In genomic region chr6:39312912-39313525, GRCh38 we compare ENCODE assay signal across 13 cellular contexts. TPM values are rescaled to one million over a fixed set of nuclear protein-coding genes. Genes with fewer than 3 reads are reported as not detected.
DNase-seq lines count a peak whose midpoint lies in the region; ATAC-seq, FAIRE-seq and TF ChIP-seq lines count a peak whose summit lies in the region.
"Had no signal": no experiment of that assay in that cellular context is flagged by ENCODE, and none has a peak within 500 bp of the region (broad histone marks: within the 10 kb centered on the region; RNA-seq: fewer than 3 reads in every experiment).

No MANE protein-coding gene starts in this region.

- H3K4me3 ChIP-seq in endodermal cell (ENCODE audit: low read length), result peak overlapping the region; percentile 74
- peak overlapping the region; percentile 18 to 47 for H3K4me3 ChIP-seq in muscle layer of duodenum (ENCODE audit: low read depth in 1 of 2, low read length in 2 of 2)
- peak overlapping the region; percentile 21 to 46 (median 40) for H3K4me3 ChIP-seq in upper lobe of left lung

- no peak for ATAC-seq in activated T-cell treated with anti-CD3 and anti-CD28 coated beads, Interleukin-2, amount 50 U/mL, for 72 hours (replicated peaks in 1 of 2)
- ATAC-seq in upper lobe of left lung (ENCODE audit: low FRiP score in 2 of 2), result no peak

- peaks cover 64% of the 10 kb centered on the region for H3K27me3 Mint-ChIP-seq in activated T-cell treated with anti-CD3 and anti-CD28 coated beads, Interleukin-2, amount 50 U/mL, for 24 hours
- peaks cover 36% of the 10 kb centered on the region for H3K27me3 Mint-ChIP-seq in activated T-cell treated with anti-CD3 and anti-CD28 coated beads, Interleukin-2, amount 50 U/mL, for 72 hours (ENCODE audit: low read depth)
- peaks cover 79% of the 10 kb centered on the region for H3K27me3 Mint-ChIP-seq in endodermal cell (ENCODE audit: insufficient read depth)

- TF ChIP-seq CTCF in endodermal cell (conservative IDR thresholded peaks at IDR 0.05) (no peak), upper lobe of left lung (IDR thresholded peaks at IDR 0.05) (no peak)

- H3K4me3 Mint-ChIP-seq in activated T-cell treated with anti-CD3 and anti-CD28 coated beads, Interleukin-2, amount 50 U/mL, for 24 hours, result peak overlapping the region; percentile 19
- peak overlapping the region in 1 of 2 donors; percentile 60 for H3K4me3 Mint-ChIP-seq in activated T-cell treated with anti-CD3 and anti-CD28 coated beads, Interleukin-2, amount 50 U/mL, for 72 hours
- H3K4me3 Mint-ChIP-seq in endodermal cell, result peak overlapping the region; percentile 54

- no peak for FAIRE-seq in HTR-8/SVneo (lab: Jason Lieb, UNC)

- TF ChIP-seq POLR2A in upper lobe of left lung (IDR thresholded peaks at IDR 0.05), result no peak

- WGBS in endodermal cell (ENCODE audit: insufficient coverage in 1 of 2, insufficient read length in 1 of 2), 2 experiments, result 41 to 69% methylated on average over 7 to 45 of the region's 45 CpGs
- 14 to 23% methylated on average over 39 to 40 of the region's 45 CpGs for WGBS in upper lobe of left lung, 2 donors

- no peak for DNase-seq in activated T-cell treated with anti-CD3 and anti-CD28 coated beads, Interleukin-2, amount 50 U/mL, for 24 hours
- DNase-seq in activated T-cell treated with anti-CD3 and anti-CD28 coated beads, Interleukin-2, amount 50 U/mL, for 72 hours, result no peak
- DNase-seq in endodermal cell, result no peak
- DNase-seq in upper lobe of left lung, result peak in 1 of 2 donors; percentile 86
- no peak for DNase-seq in activated gamma-delta T cell treated with Interleukin-2 at 50 U/mL for 16 hours
- DNase-seq in HTR-8/SVneo (ENCODE audit: insufficient read length, low spot score), result no peak
- no peak for DNase-seq in cortex of kidney (lab: John Stamatoyannopoulos, UW)
- DNase-seq: NCI-H2081, RPMI8226 had no signal

- H3K9me3 ChIP-seq in endodermal cell (ENCODE audit: control insufficient read depth, low read length) (no peaks in the 10 kb centered on the region), muscle layer of duodenum (ENCODE audit: control insufficient read depth in 1 of 2, low read length in 2 of 2) (no peaks in the 10 kb centered on the region), upper lobe of left lung (no peaks in the 10 kb centered on the region)

- H3K27ac Mint-ChIP-seq in activated T-cell treated with anti-CD3 and anti-CD28 coated beads, Interleukin-2, amount 50 U/mL, for 24 hours, result no peak overlapping the region
- no peak overlapping the region for H3K27ac Mint-ChIP-seq in activated T-cell treated with anti-CD3 and anti-CD28 coated beads, Interleukin-2, amount 50 U/mL, for 72 hours
- no peak overlapping the region for H3K27ac Mint-ChIP-seq in endodermal cell

- no peak overlapping the region for H3K9ac ChIP-seq in endodermal cell (ENCODE audit: extremely low read depth, low read length, poor library complexity, severe bottlenecking)

- no peak overlapping the region for H3K27ac ChIP-seq in endodermal cell (ENCODE audit: low read depth, low read length)
- no peak overlapping the region for H3K27ac ChIP-seq in muscle layer of duodenum (ENCODE audit: low read length)
- H3K27ac ChIP-seq in upper lobe of left lung, result peak overlapping the region in 3 of 4 donors; percentile 9 to 43 (median 41)

- H3K36me3 Mint-ChIP-seq in activated T-cell treated with anti-CD3 and anti-CD28 coated beads, Interleukin-2, amount 50 U/mL, for 24 hours (ENCODE audit: low read depth), result no peaks in the 10 kb centered on the region
- no peaks in the 10 kb centered on the region for H3K36me3 Mint-ChIP-seq in activated T-cell treated with anti-CD3 and anti-CD28 coated beads, Interleukin-2, amount 50 U/mL, for 72 hours (ENCODE audit: insufficient read depth in 2 of 2)
- no peaks in the 10 kb centered on the region for H3K36me3 Mint-ChIP-seq in endodermal cell (ENCODE audit: low read depth)

- H3K36me3 ChIP-seq in endodermal cell (ENCODE audit: control insufficient read depth, insufficient read depth, low read length) (no peaks in the 10 kb centered on the region), muscle layer of duodenum (ENCODE audit: control insufficient read depth in 1 of 2, insufficient read depth in 2 of 2, low read length in 2 of 2) (no peaks in the 10 kb centered on the region), upper lobe of left lung (no peaks in the 10 kb centered on the region)

- peaks cover 4% of the 10 kb centered on the region for H3K4me1 Mint-ChIP-seq in activated T-cell treated with anti-CD3 and anti-CD28 coated beads, Interleukin-2, amount 50 U/mL, for 24 hours (ENCODE audit: low read depth)
- no peaks in the 10 kb centered on the region for H3K4me1 Mint-ChIP-seq in activated T-cell treated with anti-CD3 and anti-CD28 coated beads, Interleukin-2, amount 50 U/mL, for 72 hours (ENCODE audit: low read depth)
- H3K4me1 Mint-ChIP-seq in endodermal cell, result peaks cover 2% of the 10 kb centered on the region

- TF ChIP-seq EP300 in upper lobe of left lung (IDR thresholded peaks at IDR 0.05), result no peak

- H3K27me3 ChIP-seq in endodermal cell (ENCODE audit: control insufficient read depth, insufficient read depth, low read length, poor library complexity, severe bottlenecking), result peaks cover 79% of the 10 kb centered on the region
- H3K27me3 ChIP-seq in muscle layer of duodenum (ENCODE audit: low read depth, low read length), result peaks cover 23% of the 10 kb centered on the region
- peaks cover 0 to 24% (median 9%) of the 10 kb centered on the region in 4 donors for H3K27me3 ChIP-seq in upper lobe of left lung

- no peaks in the 10 kb centered on the region for H3K9me3 Mint-ChIP-seq in activated T-cell treated with anti-CD3 and anti-CD28 coated beads, Interleukin-2, amount 50 U/mL, for 24 hours
- no peaks in the 10 kb centered on the region for H3K9me3 Mint-ChIP-seq in activated T-cell treated with anti-CD3 and anti-CD28 coated beads, Interleukin-2, amount 50 U/mL, for 72 hours
- H3K9me3 Mint-ChIP-seq in endodermal cell, result no peaks in the 10 kb centered on the region

- H3K4me1 ChIP-seq in endodermal cell (ENCODE audit: control insufficient read depth, insufficient read depth, low read length) (no peaks in the 10 kb centered on the region), muscle layer of duodenum (ENCODE audit: control insufficient read depth in 1 of 2, insufficient read depth in 2 of 2, low read length in 2 of 2) (peaks cover 0 to 17% of the 10 kb centered on the region in 2 donors), upper lobe of left lung (peaks cover 11 to 25% (median 21%) of the 10 kb centered on the region in 4 donors)

RNA-seq across cellular contexts. Expression of gene KCNK17, which starts 1.2 kb away (rescaled TPM):
- not detected for total RNA-seq in activated T-cell treated with anti-CD3 and anti-CD28 coated beads, Interleukin-2, amount 50 U/mL, for 72 hours
- total RNA-seq in endodermal cell (under 1 TPM in 1 of 2 donors, not detected in 1; 0.37 TPM), upper lobe of left lung (1 to 10 TPM in 5 of 6 donors, under 1 TPM in 1; 0.61 to 7.7 (median 2.8) TPM)
- polyA plus RNA-seq in endodermal cell (2013, experiment 1 of 2), result 0.14 TPM
- polyA plus RNA-seq in endodermal cell (2013, experiment 2 of 2), result not detected
- total RNA-seq: bronchial epithelial cell, renal cortical epithelial cell had no signal

RNA-seq across cellular contexts. Expression of gene KCNK16, which starts 9.5 kb away (rescaled TPM):
- total RNA-seq in activated T-cell treated with anti-CD3 and anti-CD28 coated beads, Interleukin-2, amount 50 U/mL, for 72 hours, result not detected
- total RNA-seq in endodermal cell (not detected), upper lobe of left lung (not detected)
- polyA plus RNA-seq in endodermal cell (2013, experiment 1 of 2), result not detected
- polyA plus RNA-seq in endodermal cell (2013, experiment 2 of 2), result not detected
- total RNA-seq: bronchial epithelial cell, lung, renal cortical epithelial cell had no signal
- polyA plus RNA-seq: lung had no signal

Comparison
In these comparisons a context has a peak if more than half of its experiments do, and no peak if none do; other contexts are left out.
1. H3K27ac ChIP-seq: peak in upper lobe of left lung (3 of 4); none in endodermal cell (single experiment) and muscle layer of duodenum (single experiment).
2. Peak in every context shown above with its lines, with median percentiles within 50 percentile points of each other: H3K4me3 ChIP-seq.